In genomic region chr1:181104790-181105133, GRCh38 we compare ENCODE assay signal across 1 cellular context.
A peak's percentile ranks its signal among the peaks of the same experiment; 100 is the strongest.
TF ChIP-seq lines count a peak whose summit lies in the region.

No MANE protein-coding gene starts in this region.

TF ChIP-seq in K562, 482 proteins besides CTCF, POLR2A, EP300 and RAD21 (continued from another document and continues in another):
- no peak for TF ChIP-seq E2F6 (IDR thresholded peaks at IDR 0.05; ENCODE audit: borderline replicate concordance in 1 of 2, extremely low read depth in 1 of 2, insufficient read depth in 1 of 2, insufficient read length in 1 of 2, low read depth in 1 of 2, low read length in 1 of 2, poor library complexity in 1 of 2, severe bottlenecking in 1 of 2)
- TF ChIP-seq CBFA2T2 (conservative IDR thresholded peaks at IDR 0.05) = no peak
- TF ChIP-seq PRMT5 (CRISPR knock-in tag; IDR thresholded peaks at IDR 0.05) = no peak
- TF ChIP-seq CHD4 (IDR thresholded peaks at IDR 0.05; ENCODE audit: insufficient read depth, insufficient replicate concordance, low read depth, low read length, poor library complexity, severe bottlenecking) = no peak
- TF ChIP-seq KLF13 (tag; IDR thresholded peaks at IDR 0.05; ENCODE audit: borderline replicate concordance, low read depth) = peak; percentile 68; the same call in 1 of the 2 replicates
- no peak for TF ChIP-seq THAP12 (CRISPR knock-in tag; IDR thresholded peaks at IDR 0.05)
- TF ChIP-seq RBM34 (IDR thresholded peaks at IDR 0.05; ENCODE audit: borderline replicate concordance, insufficient read depth, low read length) = no peak
- TF ChIP-seq ILF3 (IDR thresholded peaks at IDR 0.05; ENCODE audit: borderline replicate concordance) = no peak
- TF ChIP-seq MYBL2 (IDR thresholded peaks at IDR 0.05; ENCODE audit: low read depth) = no peak
- 0 out of 2 replicates have a peak, but pooled peaks have one; percentile 9 for TF ChIP-seq MYBL2 (CRISPR knock-in tag; IDR thresholded peaks at IDR 0.05; ENCODE audit: borderline replicate concordance)
- TF ChIP-seq THRAP3 (IDR thresholded peaks at IDR 0.05; ENCODE audit: borderline replicate concordance) = no peak
- TF ChIP-seq FOXJ2 (tag; IDR thresholded peaks at IDR 0.05) = no peak
- TF ChIP-seq BRF1 (IDR thresholded peaks at IDR 0.05; ENCODE audit: borderline replicate concordance, extremely low read depth, insufficient read length) = no peak
- no peak for TF ChIP-seq PYGO2 (tag; IDR thresholded peaks at IDR 0.05)
- TF ChIP-seq GTF3C2 (IDR thresholded peaks at IDR 0.05; ENCODE audit: borderline replicate concordance, extremely low read depth, insufficient read length) = no peak
- no peak for TF ChIP-seq ZBTB34 (CRISPR knock-in tag; IDR thresholded peaks at IDR 0.05)
- TF ChIP-seq FOXP4 (CRISPR knock-in tag; IDR thresholded peaks at IDR 0.05; ENCODE audit: borderline replicate concordance) = no peak; the same call in 1 of the 2 replicates
- TF ChIP-seq MEF2A (IDR thresholded peaks at IDR 0.05; ENCODE audit: control insufficient read depth, low read depth, low read length) = no peak
- no peak for TF ChIP-seq ZNF717 (CRISPR knock-in tag; IDR thresholded peaks at IDR 0.05)
- no peak for TF ChIP-seq HDAC6 (IDR thresholded peaks at IDR 0.05; ENCODE audit: low read depth, low read length)
- TF ChIP-seq RUNX1 (IDR thresholded peaks at IDR 0.05; ENCODE audit: low read depth) = no peak
- no peak for TF ChIP-seq NFIX (CRISPR knock-in tag; IDR thresholded peaks at IDR 0.05; ENCODE audit: low read depth)
- TF ChIP-seq DPF2 (IDR thresholded peaks at IDR 0.05) = peak; percentile 47; the same call in 1 of the 2 replicates
- TF ChIP-seq RBM39 (optimal IDR thresholded peaks at IDR 0.05; ENCODE audit: low read depth, low read length) = no peak
- TF ChIP-seq ZBTB12 (CRISPR knock-in tag; IDR thresholded peaks at IDR 0.05) = no peak
- TF ChIP-seq ELF4 (CRISPR knock-in tag; IDR thresholded peaks at IDR 0.05) = no peak
- no peak for TF ChIP-seq CTCFL (IDR thresholded peaks at IDR 0.05; ENCODE audit: borderline replicate concordance, insufficient read depth, low read depth, low read length, poor library complexity, severe bottlenecking)
- no peak for TF ChIP-seq KDM4B (IDR thresholded peaks at IDR 0.05; ENCODE audit: borderline replicate concordance in 2 of 2, low read depth in 1 of 2)
- TF ChIP-seq PHB2 (IDR thresholded peaks at IDR 0.05; ENCODE audit: low read depth) = no peak
- no peak for TF ChIP-seq RBM17 (IDR thresholded peaks at IDR 0.05; ENCODE audit: borderline replicate concordance, low read depth, low read length)
- TF ChIP-seq ZFX (CRISPR knock-in tag; IDR thresholded peaks at IDR 0.05) = no peak
- no peak for TF ChIP-seq ZNF232 (CRISPR knock-in tag; IDR thresholded peaks at IDR 0.05)
- TF ChIP-seq ZNF512 (tag; IDR thresholded peaks at IDR 0.05) = no peak
- no peak for TF ChIP-seq CCAR2 (IDR thresholded peaks at IDR 0.05; ENCODE audit: low read depth, low read length)
- no peak for TF ChIP-seq ZNF655 (CRISPR knock-in tag; IDR thresholded peaks at IDR 0.05)
- TF ChIP-seq KDM5B (IDR thresholded peaks at IDR 0.05; ENCODE audit: insufficient replicate concordance, low read depth, low read length) = peak; percentile 58
- TF ChIP-seq ZNF121 (CRISPR knock-in tag; conservative IDR thresholded peaks at IDR 0.05) = no peak
- TF ChIP-seq TAF1 (IDR thresholded peaks at IDR 0.05; ENCODE audit: control insufficient read depth, extremely low read depth, insufficient read depth, low read length, severe bottlenecking) = no peak
- TF ChIP-seq NFIC (IDR thresholded peaks at IDR 0.05) = no peak
- 0 out of 2 replicates have a peak, but pooled peaks have one; percentile 60 for TF ChIP-seq MIER1 (IDR thresholded peaks at IDR 0.05; ENCODE audit: low read depth)
- TF ChIP-seq ZBTB2 (IDR thresholded peaks at IDR 0.05) = 0 out of 2 replicates have a peak, but pooled peaks have one; percentile 36
- no peak for TF ChIP-seq NFE2L1 (tag; IDR thresholded peaks at IDR 0.05; ENCODE audit: borderline replicate concordance, low read depth)
- TF ChIP-seq KLF10 (CRISPR knock-in tag; IDR thresholded peaks at IDR 0.05) = no peak
- no peak for TF ChIP-seq NCOA1 (IDR thresholded peaks at IDR 0.05; ENCODE audit: low read depth)
- TF ChIP-seq ZBTB17 (CRISPR knock-in tag; IDR thresholded peaks at IDR 0.05) = peak; percentile 66; the same call in 1 of the 2 replicates
- peak; percentile 19; the same call in 1 of the 2 replicates for TF ChIP-seq TCF3 (CRISPR knock-in tag; IDR thresholded peaks at IDR 0.05)
- TF ChIP-seq ZFP30 (CRISPR knock-in tag; IDR thresholded peaks at IDR 0.05; ENCODE audit: borderline replicate concordance) = no peak
- TF ChIP-seq ATF7 (IDR thresholded peaks at IDR 0.05) = peak; percentile 47; the same call in 1 of the 2 replicates
- TF ChIP-seq SNRNP70 (optimal IDR thresholded peaks at IDR 0.05; ENCODE audit: low read depth, low read length) = no peak
- no peak for TF ChIP-seq SAFB (IDR thresholded peaks at IDR 0.05; ENCODE audit: borderline replicate concordance, low read depth, low read length)
- no peak for TF ChIP-seq PTBP1 (IDR thresholded peaks at IDR 0.05; ENCODE audit: low read depth, low read length)
- TF ChIP-seq NCOA6 (IDR thresholded peaks at IDR 0.05) = no peak
